8 cellular contexts compared by ENCODE assay signal in genomic region chr2:148887349-148888002, GRCh38. TPM values are rescaled to one million over a fixed set of nuclear protein-coding genes. Genes with fewer than 3 reads are reported as not detected.
DNase-seq lines count a peak whose midpoint lies in the region; ATAC-seq and TF ChIP-seq lines count a peak whose summit lies in the region.

No MANE protein-coding gene starts in this region.

- TF ChIP-seq CTCF in BJ (IDR thresholded peaks at IDR 0.05; ENCODE audit: insufficient read depth, low read depth, low read length), result no peak

- CTCF ChIA-PET in BJ (lab: Yijun Ruan, JAX), result interaction anchor here (0.7 kb wide), 1 partner anchor 10 kb away, joined by 3 read pairs; no protein-coding TSS in a partner anchor
- CTCF ChIA-PET in naive thymus-derived CD4-positive, alpha-beta T cell (lab: Charles Lee), result interaction anchor here (0.6 kb wide), 1 partner anchor 10 kb away, joined by 6 read pairs; no protein-coding TSS in a partner anchor

- intact Hi-C loops in naive thymus-derived CD4-positive, alpha-beta T cell (cut with micrococcal nuclease), result loop anchor here (1.0 to 2.0 kb wide), 2 partner anchors 12 to 39 kb away; partner anchors contain the start of gene KIF5C (in 2 of the 2)

- no peak for ATAC-seq in central memory CD8-positive, alpha-beta T cell (replicated peaks; ENCODE audit: extremely low read depth, poor library complexity, severe bottlenecking)
- ATAC-seq in naive thymus-derived CD4-positive, alpha-beta T cell, result peak; percentile 40
- ATAC-seq in GM19035 (IDR thresholded peaks at IDR 0.05; ENCODE audit: unreplicated experiment) (no peak), GM19395 (IDR thresholded peaks at IDR 0.05; ENCODE audit: unreplicated experiment) (no peak)

- peaks cover 19% of the 10 kb centered on the region for H3K27me3 ChIP-seq in BJ (ENCODE audit: control insufficient read depth, insufficient read depth, low read length)
- peaks cover 0 to 15% of the 10 kb centered on the region in 2 donors for H3K27me3 ChIP-seq in naive thymus-derived CD4-positive, alpha-beta T cell (ENCODE audit: control insufficient read depth in 2 of 2, insufficient read depth in 2 of 2, low read length in 2 of 2)

- peaks cover 73% of the 10 kb centered on the region for H3K27me3 Mint-ChIP-seq in central memory CD8-positive, alpha-beta T cell
- peaks cover 13 to 69% (median 37%) of the 10 kb centered on the region in 5 donors for H3K27me3 Mint-ChIP-seq in naive thymus-derived CD4-positive, alpha-beta T cell

- peaks cover 0 to 4% of the 10 kb centered on the region in 2 donors for H3K4me1 ChIP-seq in naive thymus-derived CD4-positive, alpha-beta T cell (ENCODE audit: control insufficient read depth in 2 of 2, insufficient read depth in 2 of 2, low read length in 2 of 2)

- no peak overlapping the region for H3K27ac ChIP-seq in naive thymus-derived CD4-positive, alpha-beta T cell (ENCODE audit: low read depth, low read length)

- peaks cover 3% of the 10 kb centered on the region for H3K36me3 Mint-ChIP-seq in central memory CD8-positive, alpha-beta T cell (ENCODE audit: insufficient read depth)
- H3K36me3 Mint-ChIP-seq in naive thymus-derived CD4-positive, alpha-beta T cell, result peaks cover 0 to 15% (median 3%) of the 10 kb centered on the region in 5 donors

- peaks cover 8% of the 10 kb centered on the region for H3K4me1 Mint-ChIP-seq in central memory CD8-positive, alpha-beta T cell
- H3K4me1 Mint-ChIP-seq in naive thymus-derived CD4-positive, alpha-beta T cell, result peaks cover 0 to 18% (median 15%) of the 10 kb centered on the region in 7 donors

- H3K9me3 Mint-ChIP-seq in central memory CD8-positive, alpha-beta T cell, result no peaks in the 10 kb centered on the region
- H3K9me3 Mint-ChIP-seq in naive thymus-derived CD4-positive, alpha-beta T cell, result peaks cover 0 to 10% (median under 1%) of the 10 kb centered on the region in 11 donors

- POLR2A ChIA-PET in BJ (lab: Charles Lee), result no interaction called here
- POLR2A ChIA-PET in naive thymus-derived CD4-positive, alpha-beta T cell (lab: Charles Lee), result interaction anchor here (0.6 kb wide), 1 partner anchor 812 kb away, joined by 3 read pairs; no protein-coding TSS in a partner anchor

- no peaks in the 10 kb centered on the region for H3K36me3 ChIP-seq in BJ (ENCODE audit: control insufficient read depth, insufficient read depth, low read length)
- H3K36me3 ChIP-seq in naive thymus-derived CD4-positive, alpha-beta T cell (ENCODE audit: control insufficient read depth in 2 of 3, insufficient read depth in 3 of 3, low read length in 3 of 3), result no peaks in the 10 kb centered on the region

- DNase-seq in BJ (ENCODE audit: low read depth), result no peak
- DNase-seq in NCI-H1105 (lab: John Stamatoyannopoulos, UW), result peak; percentile 21
- DNase-seq in central memory CD8-positive, alpha-beta T cell (ENCODE audit: low spot score in 2 of 2), result no peak
- peak in 1 of 9 donors; percentile 9 for DNase-seq in naive thymus-derived CD4-positive, alpha-beta T cell
- DNase-seq in HUDEP-2 (lab: John Stamatoyannopoulos, UW; ENCODE audit: unreplicated experiment in 76 of 76), result no peak
- no peak for DNase-seq in activated CD4-positive, alpha-beta T cell treated with anti-CD3 and anti-CD28 coated beads, Interleukin-2, amount 50 U/mL, for 1 hour

- H3K4me3 Mint-ChIP-seq in central memory CD8-positive, alpha-beta T cell, result peak overlapping the region; percentile 66
- H3K4me3 Mint-ChIP-seq in naive thymus-derived CD4-positive, alpha-beta T cell, result peak overlapping the region; percentile 68 to 88 (median 75)

- no peaks in the 10 kb centered on the region for H3K9me3 ChIP-seq in naive thymus-derived CD4-positive, alpha-beta T cell (ENCODE audit: control insufficient read depth in 2 of 3, low read length in 3 of 3)

- H3K27ac Mint-ChIP-seq in central memory CD8-positive, alpha-beta T cell (ENCODE audit: low read depth), result no peak overlapping the region
- peak overlapping the region in 1 of 9 donors; percentile 25 for H3K27ac Mint-ChIP-seq in naive thymus-derived CD4-positive, alpha-beta T cell

- peak overlapping the region; percentile 4 for H3K4me3 ChIP-seq in BJ (ENCODE audit: low read depth, low read length)
- H3K4me3 ChIP-seq in naive thymus-derived CD4-positive, alpha-beta T cell (ENCODE audit: low read length), result peak overlapping the region; percentile 28

RNA-seq across cellular contexts. Expression of gene KIF5C, which starts 12.4 kb away (rescaled TPM):
- polyA plus RNA-seq in BJ (2011; rRNA removed), result 0.17 and 0.23 TPM in 2 replicates
- polyA minus RNA-seq in BJ (2011; rRNA and poly(A)+ RNA removed), result 0.05 and 0.14 TPM in 2 replicates
- 10 to 100 TPM in 1 of 5 experiments, 1 to 10 TPM in 4; 3.6 to 14.3 (median 6.8) TPM for total RNA-seq in naive thymus-derived CD4-positive, alpha-beta T cell
- under 1 TPM; 0.58 to 0.92 TPM for polyA plus RNA-seq in naive thymus-derived CD4-positive, alpha-beta T cell
